In genomic region chr4:146317783-146318182, GRCh38 we compare ENCODE assay signal across 9 cellular contexts.
"Had no signal": no experiment of that assay in that cellular context is flagged by ENCODE, and none has a peak within 500 bp of the region (broad histone marks: within the 10 kb centered on the region; RNA-seq: fewer than 3 reads in every experiment).

No MANE protein-coding gene starts in this region.

- H3K9me3 ChIP-seq: HAP-1 had no signal

- H3K4me1 ChIP-seq: HAP-1 had no signal

- H3K4me3 ChIP-seq: GM23248, HAP-1, K562 had no signal

- DNase-seq: GM23248, GOT3, H7, IMR-90, KG1 had no signal

- H3K27ac ChIP-seq: GM23248 had no signal

- ATAC-seq: HCT116, K562 had no signal

- H3K36me3 ChIP-seq: HAP-1 had no signal

- FAIRE-seq: HTR-8/SVneo, K562 had no signal
